1 cellular context compared by ENCODE assay signal in the genomic region with DNA sequence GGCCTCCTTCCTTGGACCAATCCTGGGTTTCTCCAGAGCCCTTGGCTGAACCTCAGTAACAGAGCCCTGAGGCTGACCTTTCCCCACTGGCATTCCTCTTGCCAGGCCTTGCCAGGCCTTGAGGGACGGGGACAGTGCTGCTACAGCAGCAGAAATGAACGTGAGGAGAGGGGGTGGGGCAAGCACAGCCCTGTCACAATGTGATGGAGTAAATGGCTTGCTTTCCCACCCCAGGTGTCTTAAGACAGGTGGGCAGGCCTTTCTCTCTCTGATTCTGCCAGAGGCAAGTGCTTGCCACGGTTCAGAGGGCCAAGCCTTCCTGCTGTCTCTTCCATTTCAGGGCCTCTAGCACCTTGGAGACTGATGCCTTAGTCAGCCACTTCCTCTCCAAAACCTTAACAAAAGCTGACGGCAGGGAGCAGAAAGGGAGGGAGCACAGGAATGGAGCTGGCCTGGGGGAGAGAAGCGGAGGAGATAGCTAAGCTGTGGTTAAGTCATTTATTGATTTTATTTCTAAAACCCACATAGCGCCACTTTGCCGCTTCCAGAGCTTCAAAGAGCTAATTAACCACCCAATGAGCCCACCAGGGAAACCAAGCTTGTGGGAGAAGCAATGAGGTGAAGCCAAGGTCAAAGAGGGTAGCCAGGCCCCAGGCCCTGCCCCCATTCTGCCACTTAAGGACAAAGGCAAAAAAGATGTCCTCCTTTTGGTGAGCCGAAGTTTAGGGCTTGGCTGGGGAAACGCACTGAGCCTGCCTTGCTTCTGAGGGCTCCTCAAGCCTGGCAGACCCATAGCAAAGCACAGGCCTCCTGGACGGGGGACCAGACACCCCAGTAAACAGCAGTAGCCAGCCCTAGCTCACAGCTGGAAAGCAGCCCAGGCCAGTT.
TF ChIP-seq lines count a peak whose summit lies in the region.

No MANE protein-coding gene starts in this region.

TF ChIP-seq in HEK293, 187 proteins besides CTCF, POLR2A, EP300 and RAD21 (continued from another document and continues in another):
- TF ChIP-seq, protein P1, sequence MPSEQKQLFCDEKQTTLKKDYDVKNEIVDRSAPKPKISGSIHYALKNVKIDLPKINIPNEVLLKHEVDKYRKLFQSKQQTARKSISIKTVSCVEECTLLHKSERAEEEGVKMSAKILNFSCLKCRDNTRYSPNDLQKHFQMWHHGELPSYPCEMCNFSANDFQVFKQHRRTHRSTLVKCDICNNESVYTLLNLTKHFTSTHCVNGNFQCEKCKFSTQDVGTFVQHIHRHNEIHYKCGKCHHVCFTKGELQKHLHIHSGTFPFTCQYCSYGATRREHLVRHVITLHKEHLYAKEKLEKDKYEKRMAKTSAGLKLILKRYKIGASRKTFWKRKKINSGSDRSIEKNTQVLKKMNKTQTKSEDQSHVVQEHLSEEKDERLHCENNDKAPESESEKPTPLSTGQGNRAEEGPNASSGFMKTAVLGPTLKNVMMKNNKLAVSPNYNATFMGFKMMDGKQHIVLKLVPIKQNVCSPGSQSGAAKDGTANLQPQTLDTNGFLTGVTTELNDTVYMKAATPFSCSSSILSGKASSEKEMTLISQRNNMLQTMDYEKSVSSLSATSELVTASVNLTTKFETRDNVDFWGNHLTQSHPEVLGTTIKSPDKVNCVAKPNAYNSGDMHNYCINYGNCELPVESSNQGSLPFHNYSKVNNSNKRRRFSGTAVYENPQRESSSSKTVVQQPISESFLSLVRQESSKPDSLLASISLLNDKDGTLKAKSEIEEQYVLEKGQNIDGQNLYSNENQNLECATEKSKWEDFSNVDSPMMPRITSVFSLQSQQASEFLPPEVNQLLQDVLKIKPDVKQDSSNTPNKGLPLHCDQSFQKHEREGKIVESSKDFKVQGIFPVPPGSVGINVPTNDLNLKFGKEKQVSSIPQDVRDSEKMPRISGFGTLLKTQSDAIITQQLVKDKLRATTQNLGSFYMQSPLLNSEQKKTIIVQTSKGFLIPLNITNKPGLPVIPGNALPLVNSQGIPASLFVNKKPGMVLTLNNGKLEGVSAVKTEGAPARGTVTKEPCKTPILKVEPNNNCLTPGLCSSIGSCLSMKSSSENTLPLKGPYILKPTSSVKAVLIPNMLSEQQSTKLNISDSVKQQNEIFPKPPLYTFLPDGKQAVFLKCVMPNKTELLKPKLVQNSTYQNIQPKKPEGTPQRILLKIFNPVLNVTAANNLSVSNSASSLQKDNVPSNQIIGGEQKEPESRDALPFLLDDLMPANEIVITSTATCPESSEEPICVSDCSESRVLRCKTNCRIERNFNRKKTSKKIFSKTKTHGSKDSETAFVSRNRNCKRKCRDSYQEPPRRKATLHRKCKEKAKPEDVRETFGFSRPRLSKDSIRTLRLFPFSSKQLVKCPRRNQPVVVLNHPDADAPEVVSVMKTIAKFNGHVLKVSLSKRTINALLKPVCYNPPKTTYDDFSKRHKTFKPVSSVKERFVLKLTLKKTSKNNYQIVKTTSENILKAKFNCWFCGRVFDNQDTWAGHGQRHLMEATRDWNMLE (tag by site-specific recombination; conservative IDR thresholded peaks at IDR 0.05; ENCODE audit: low read depth), result no peak
- TF ChIP-seq MEIS1 (CRISPR knock-in tag; IDR thresholded peaks at IDR 0.05; ENCODE audit: borderline replicate concordance) (no peak), ZNF585B (tag by site-specific recombination; IDR thresholded peaks at IDR 0.05) (no peak), ZNF555 (tag by site-specific recombination; conservative IDR thresholded peaks at IDR 0.05) (no peak), ZNF548 (tag by site-specific recombination; IDR thresholded peaks at IDR 0.05) (no peak), SP2 (tag by site-specific recombination; IDR thresholded peaks at IDR 0.05) (no peak), ZNF132 (tag by site-specific recombination; IDR thresholded peaks at IDR 0.05; ENCODE audit: borderline replicate concordance) (no peak), ZFP37 (tag by site-specific recombination; IDR thresholded peaks at IDR 0.05) (no peak), RBAK (tag by site-specific recombination; IDR thresholded peaks at IDR 0.05) (no peak), ZNF266 (tag by site-specific recombination; IDR thresholded peaks at IDR 0.05; ENCODE audit: low read depth) (no peak), ZIC2 (tag by site-specific recombination; IDR thresholded peaks at IDR 0.05) (peak; percentile 88), SCRT2 (tag by site-specific recombination; IDR thresholded peaks at IDR 0.05) (no peak), ZNF214 (tag by site-specific recombination; IDR thresholded peaks at IDR 0.05; ENCODE audit: borderline replicate concordance) (no peak), ZNF10 (tag by site-specific recombination; IDR thresholded peaks at IDR 0.05) (no peak), ZNF768 (tag by site-specific recombination; IDR thresholded peaks at IDR 0.05) (no peak), OVOL3 (tag by site-specific recombination; IDR thresholded peaks at IDR 0.05) (no peak), ZNF473 (tag by site-specific recombination; IDR thresholded peaks at IDR 0.05) (no peak), PRDM1 (tag by site-specific recombination; IDR thresholded peaks at IDR 0.05) (no peak), ZNF549 (tag by site-specific recombination; IDR thresholded peaks at IDR 0.05) (no peak), OSR2 (tag by site-specific recombination; IDR thresholded peaks at IDR 0.05) (peak; percentile 87), ZSCAN16 (tag by site-specific recombination; IDR thresholded peaks at IDR 0.05) (no peak), ZNF654 (tag by site-specific recombination; IDR thresholded peaks at IDR 0.05; ENCODE audit: low read depth) (no peak), ZNF658 (tag by site-specific recombination; IDR thresholded peaks at IDR 0.05) (no peak), ZNF514 (tag by site-specific recombination; IDR thresholded peaks at IDR 0.05) (no peak), ZNF561 (tag by site-specific recombination; IDR thresholded peaks at IDR 0.05; ENCODE audit: borderline replicate concordance) (0 out of 2 replicates have a peak, but pooled peaks have one; percentile 27), ZFP3 (tag by site-specific recombination; IDR thresholded peaks at IDR 0.05; ENCODE audit: low read depth) (no peak), ZNF274 (IDR thresholded peaks at IDR 0.05; ENCODE audit: low read length) (no peak), ZNF274 (tag by site-specific recombination; IDR thresholded peaks at IDR 0.05; ENCODE audit: borderline replicate concordance) (no peak), ZSCAN23 (tag by site-specific recombination; IDR thresholded peaks at IDR 0.05) (0 out of 2 replicates have a peak, but pooled peaks have one; percentile 35), ZNF521 (tag by site-specific recombination; IDR thresholded peaks at IDR 0.05) (no peak), SALL2 (tag by site-specific recombination; IDR thresholded peaks at IDR 0.05; ENCODE audit: borderline replicate concordance) (no peak), ZBTB17 (tag by site-specific recombination; IDR thresholded peaks at IDR 0.05) (no peak)
- TF ChIP-seq, protein P2, sequence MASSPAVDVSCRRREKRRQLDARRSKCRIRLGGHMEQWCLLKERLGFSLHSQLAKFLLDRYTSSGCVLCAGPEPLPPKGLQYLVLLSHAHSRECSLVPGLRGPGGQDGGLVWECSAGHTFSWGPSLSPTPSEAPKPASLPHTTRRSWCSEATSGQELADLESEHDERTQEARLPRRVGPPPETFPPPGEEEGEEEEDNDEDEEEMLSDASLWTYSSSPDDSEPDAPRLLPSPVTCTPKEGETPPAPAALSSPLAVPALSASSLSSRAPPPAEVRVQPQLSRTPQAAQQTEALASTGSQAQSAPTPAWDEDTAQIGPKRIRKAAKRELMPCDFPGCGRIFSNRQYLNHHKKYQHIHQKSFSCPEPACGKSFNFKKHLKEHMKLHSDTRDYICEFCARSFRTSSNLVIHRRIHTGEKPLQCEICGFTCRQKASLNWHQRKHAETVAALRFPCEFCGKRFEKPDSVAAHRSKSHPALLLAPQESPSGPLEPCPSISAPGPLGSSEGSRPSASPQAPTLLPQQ (tag by site-specific recombination; IDR thresholded peaks at IDR 0.05), result 0 out of 2 replicates have a peak, but pooled peaks have one; percentile 39
- TF ChIP-seq, protein P3, sequence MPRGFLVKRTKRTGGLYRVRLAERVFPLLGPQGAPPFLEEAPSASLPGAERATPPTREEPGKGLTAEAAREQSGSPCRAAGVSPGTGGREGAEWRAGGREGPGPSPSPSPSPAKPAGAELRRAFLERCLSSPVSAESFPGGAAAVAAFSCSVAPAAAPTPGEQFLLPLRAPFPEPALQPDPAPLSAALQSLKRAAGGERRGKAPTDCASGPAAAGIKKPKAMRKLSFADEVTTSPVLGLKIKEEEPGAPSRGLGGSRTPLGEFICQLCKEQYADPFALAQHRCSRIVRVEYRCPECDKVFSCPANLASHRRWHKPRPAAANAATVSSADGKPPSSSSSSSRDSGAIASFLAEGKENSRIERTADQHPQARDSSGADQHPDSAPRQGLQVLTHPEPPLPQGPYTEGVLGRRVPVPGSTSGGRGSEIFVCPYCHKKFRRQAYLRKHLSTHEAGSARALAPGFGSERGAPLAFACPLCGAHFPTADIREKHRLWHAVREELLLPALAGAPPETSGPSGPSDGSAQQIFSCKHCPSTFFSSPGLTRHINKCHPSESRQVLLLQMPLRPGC (tag by site-specific recombination; IDR thresholded peaks at IDR 0.05), result peak; percentile 95
- TF ChIP-seq, protein P4, sequence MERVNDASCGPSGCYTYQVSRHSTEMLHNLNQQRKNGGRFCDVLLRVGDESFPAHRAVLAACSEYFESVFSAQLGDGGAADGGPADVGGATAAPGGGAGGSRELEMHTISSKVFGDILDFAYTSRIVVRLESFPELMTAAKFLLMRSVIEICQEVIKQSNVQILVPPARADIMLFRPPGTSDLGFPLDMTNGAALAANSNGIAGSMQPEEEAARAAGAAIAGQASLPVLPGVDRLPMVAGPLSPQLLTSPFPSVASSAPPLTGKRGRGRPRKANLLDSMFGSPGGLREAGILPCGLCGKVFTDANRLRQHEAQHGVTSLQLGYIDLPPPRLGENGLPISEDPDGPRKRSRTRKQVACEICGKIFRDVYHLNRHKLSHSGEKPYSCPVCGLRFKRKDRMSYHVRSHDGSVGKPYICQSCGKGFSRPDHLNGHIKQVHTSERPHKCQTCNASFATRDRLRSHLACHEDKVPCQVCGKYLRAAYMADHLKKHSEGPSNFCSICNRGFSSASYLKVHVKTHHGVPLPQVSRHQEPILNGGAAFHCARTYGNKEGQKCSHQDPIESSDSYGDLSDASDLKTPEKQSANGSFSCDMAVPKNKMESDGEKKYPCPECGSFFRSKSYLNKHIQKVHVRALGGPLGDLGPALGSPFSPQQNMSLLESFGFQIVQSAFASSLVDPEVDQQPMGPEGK (tag by site-specific recombination; IDR thresholded peaks at IDR 0.05), result peak; percentile 67
- TF ChIP-seq, protein P5, sequence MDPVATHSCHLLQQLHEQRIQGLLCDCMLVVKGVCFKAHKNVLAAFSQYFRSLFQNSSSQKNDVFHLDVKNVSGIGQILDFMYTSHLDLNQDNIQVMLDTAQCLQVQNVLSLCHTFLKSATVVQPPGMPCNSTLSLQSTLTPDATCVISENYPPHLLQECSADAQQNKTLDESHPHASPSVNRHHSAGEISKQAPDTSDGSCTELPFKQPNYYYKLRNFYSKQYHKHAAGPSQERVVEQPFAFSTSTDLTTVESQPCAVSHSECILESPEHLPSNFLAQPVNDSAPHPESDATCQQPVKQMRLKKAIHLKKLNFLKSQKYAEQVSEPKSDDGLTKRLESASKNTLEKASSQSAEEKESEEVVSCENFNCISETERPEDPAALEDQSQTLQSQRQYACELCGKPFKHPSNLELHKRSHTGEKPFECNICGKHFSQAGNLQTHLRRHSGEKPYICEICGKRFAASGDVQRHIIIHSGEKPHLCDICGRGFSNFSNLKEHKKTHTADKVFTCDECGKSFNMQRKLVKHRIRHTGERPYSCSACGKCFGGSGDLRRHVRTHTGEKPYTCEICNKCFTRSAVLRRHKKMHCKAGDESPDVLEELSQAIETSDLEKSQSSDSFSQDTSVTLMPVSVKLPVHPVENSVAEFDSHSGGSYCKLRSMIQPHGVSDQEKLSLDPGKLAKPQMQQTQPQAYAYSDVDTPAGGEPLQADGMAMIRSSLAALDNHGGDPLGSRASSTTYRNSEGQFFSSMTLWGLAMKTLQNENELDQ (tag by site-specific recombination; IDR thresholded peaks at IDR 0.05; ENCODE audit: low read depth), result no peak
- TF ChIP-seq, protein P6, sequence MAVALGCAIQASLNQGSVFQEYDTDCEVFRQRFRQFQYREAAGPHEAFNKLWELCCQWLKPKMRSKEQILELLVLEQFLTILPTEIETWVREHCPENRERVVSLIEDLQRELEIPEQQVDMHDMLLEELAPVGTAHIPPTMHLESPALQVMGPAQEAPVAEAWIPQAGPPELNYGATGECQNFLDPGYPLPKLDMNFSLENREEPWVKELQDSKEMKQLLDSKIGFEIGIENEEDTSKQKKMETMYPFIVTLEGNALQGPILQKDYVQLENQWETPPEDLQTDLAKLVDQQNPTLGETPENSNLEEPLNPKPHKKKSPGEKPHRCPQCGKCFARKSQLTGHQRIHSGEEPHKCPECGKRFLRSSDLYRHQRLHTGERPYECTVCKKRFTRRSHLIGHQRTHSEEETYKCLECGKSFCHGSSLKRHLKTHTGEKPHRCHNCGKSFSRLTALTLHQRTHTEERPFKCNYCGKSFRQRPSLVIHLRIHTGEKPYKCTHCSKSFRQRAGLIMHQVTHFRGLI (tag by site-specific recombination; IDR thresholded peaks at IDR 0.05), result no peak
- TF ChIP-seq, protein P7, sequence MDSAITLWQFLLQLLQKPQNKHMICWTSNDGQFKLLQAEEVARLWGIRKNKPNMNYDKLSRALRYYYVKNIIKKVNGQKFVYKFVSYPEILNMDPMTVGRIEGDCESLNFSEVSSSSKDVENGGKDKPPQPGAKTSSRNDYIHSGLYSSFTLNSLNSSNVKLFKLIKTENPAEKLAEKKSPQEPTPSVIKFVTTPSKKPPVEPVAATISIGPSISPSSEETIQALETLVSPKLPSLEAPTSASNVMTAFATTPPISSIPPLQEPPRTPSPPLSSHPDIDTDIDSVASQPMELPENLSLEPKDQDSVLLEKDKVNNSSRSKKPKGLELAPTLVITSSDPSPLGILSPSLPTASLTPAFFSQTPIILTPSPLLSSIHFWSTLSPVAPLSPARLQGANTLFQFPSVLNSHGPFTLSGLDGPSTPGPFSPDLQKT (IDR thresholded peaks at IDR 0.05; ENCODE audit: borderline replicate concordance, low read depth, low read length), result no peak
- TF ChIP-seq, protein P8, sequence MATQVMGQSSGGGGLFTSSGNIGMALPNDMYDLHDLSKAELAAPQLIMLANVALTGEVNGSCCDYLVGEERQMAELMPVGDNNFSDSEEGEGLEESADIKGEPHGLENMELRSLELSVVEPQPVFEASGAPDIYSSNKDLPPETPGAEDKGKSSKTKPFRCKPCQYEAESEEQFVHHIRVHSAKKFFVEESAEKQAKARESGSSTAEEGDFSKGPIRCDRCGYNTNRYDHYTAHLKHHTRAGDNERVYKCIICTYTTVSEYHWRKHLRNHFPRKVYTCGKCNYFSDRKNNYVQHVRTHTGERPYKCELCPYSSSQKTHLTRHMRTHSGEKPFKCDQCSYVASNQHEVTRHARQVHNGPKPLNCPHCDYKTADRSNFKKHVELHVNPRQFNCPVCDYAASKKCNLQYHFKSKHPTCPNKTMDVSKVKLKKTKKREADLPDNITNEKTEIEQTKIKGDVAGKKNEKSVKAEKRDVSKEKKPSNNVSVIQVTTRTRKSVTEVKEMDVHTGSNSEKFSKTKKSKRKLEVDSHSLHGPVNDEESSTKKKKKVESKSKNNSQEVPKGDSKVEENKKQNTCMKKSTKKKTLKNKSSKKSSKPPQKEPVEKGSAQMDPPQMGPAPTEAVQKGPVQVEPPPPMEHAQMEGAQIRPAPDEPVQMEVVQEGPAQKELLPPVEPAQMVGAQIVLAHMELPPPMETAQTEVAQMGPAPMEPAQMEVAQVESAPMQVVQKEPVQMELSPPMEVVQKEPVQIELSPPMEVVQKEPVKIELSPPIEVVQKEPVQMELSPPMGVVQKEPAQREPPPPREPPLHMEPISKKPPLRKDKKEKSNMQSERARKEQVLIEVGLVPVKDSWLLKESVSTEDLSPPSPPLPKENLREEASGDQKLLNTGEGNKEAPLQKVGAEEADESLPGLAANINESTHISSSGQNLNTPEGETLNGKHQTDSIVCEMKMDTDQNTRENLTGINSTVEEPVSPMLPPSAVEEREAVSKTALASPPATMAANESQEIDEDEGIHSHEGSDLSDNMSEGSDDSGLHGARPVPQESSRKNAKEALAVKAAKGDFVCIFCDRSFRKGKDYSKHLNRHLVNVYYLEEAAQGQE (tag by site-specific recombination; IDR thresholded peaks at IDR 0.05), result no peak
